ENCODE assay signal across 8 cellular contexts in the genomic region with DNA sequence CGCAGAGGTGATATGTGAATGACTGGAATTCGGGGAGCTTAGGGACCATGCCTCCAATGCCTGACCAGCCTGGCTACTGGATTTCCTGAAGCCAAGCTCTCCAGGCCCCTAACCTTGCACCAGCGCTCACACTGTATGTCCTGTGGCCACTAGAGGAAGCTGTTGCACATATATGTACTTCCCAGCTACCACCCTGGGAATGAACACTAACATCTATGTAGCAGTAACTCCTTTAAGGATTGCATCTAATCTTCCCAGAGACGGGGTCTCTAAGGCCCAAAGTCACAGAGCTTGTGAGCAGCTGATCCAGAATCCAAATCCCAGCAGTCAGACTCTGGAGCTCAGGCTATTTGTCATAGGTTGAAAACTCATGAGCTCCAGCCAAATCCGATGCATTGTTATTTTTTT. TPM values are rescaled to one million over a fixed set of nuclear protein-coding genes. Genes with fewer than 3 reads are reported as not detected.
DNase-seq lines count a peak whose midpoint lies in the region; ATAC-seq lines count a peak whose summit lies in the region.

No MANE protein-coding gene starts in this region.

- ATAC-seq in left ventricle myocardium superior (peak; percentile 51), HG03175 (IDR thresholded peaks at IDR 0.05; ENCODE audit: unreplicated experiment) (no peak)

- intact Hi-C loops in left ventricle myocardium superior (cut with micrococcal nuclease) = no loop called here
- intact Hi-C loops in activated T-helper 1 cell treated with anti-CD3 and anti-CD28 coated beads, Interleukin-12 subunit alpha, Interleukin-12 subunit beta, Interleukin-2, Interleukin-4 antibody, amounts not matched to agents 30 ng/mL and 10 ng/mL and 1 ng/mL, durations not matched to agents 14 hours and 24 hours and 36 hours (cut with micrococcal nuclease) = no loop called here

- no peaks in the 10 kb centered on the region for H3K36me3 Mint-ChIP-seq in activated T-helper 1 cell treated with anti-CD3 and anti-CD28 coated beads, Interleukin-12 subunit alpha, Interleukin-12 subunit beta, Interleukin-2, Interleukin-4 antibody, amounts not matched to agents 30 ng/mL and 10 ng/mL and 1 ng/mL, durations not matched to agents 14 hours and 24 hours and 36 hours (ENCODE audit: low read depth)

- peak; percentile 19 for DNase-seq in stimulated activated CD4-positive, alpha-beta T cell treated with anti-CD3 and anti-CD28 coated beads, Interleukin-15, amount 100 ng/mL, for 24 hours
- no peak for DNase-seq in stimulated activated CD4-positive, alpha-beta T cell treated with anti-CD3 and anti-CD28 coated beads, Interleukin-12 subunit alpha, Interleukin-12 subunit beta, amount 100 ng/mL, for 4 hours
- DNase-seq in NCI-H2029 (lab: John Stamatoyannopoulos, UW) = peak; percentile 38
- peak; percentile 51 for DNase-seq in UCSD-AML1 (lab: John Stamatoyannopoulos, UW; ENCODE audit: unreplicated experiment)
- DNase-seq in left ventricle myocardium superior = no peak
- peak; percentile 1 for DNase-seq in smooth muscle cell of the brain vasculature (ENCODE audit: low read depth, low spot score)
- no peak for DNase-seq in activated T-helper 1 cell treated with anti-CD3 and anti-CD28 coated beads, Interleukin-12 subunit alpha, Interleukin-12 subunit beta, Interleukin-2, Interleukin-4 antibody, amounts not matched to agents 30 ng/mL and 10 ng/mL and 1 ng/mL, durations not matched to agents 14 hours and 24 hours and 36 hours (ENCODE audit: low spot score)

- H3K27ac Mint-ChIP-seq in activated T-helper 1 cell treated with anti-CD3 and anti-CD28 coated beads, Interleukin-12 subunit alpha, Interleukin-12 subunit beta, Interleukin-2, Interleukin-4 antibody, amounts not matched to agents 30 ng/mL and 10 ng/mL and 1 ng/mL, durations not matched to agents 14 hours and 24 hours and 36 hours = no peak overlapping the region

- H3K9me3 Mint-ChIP-seq in activated T-helper 1 cell treated with anti-CD3 and anti-CD28 coated beads, Interleukin-12 subunit alpha, Interleukin-12 subunit beta, Interleukin-2, Interleukin-4 antibody, amounts not matched to agents 30 ng/mL and 10 ng/mL and 1 ng/mL, durations not matched to agents 14 hours and 24 hours and 36 hours = no peaks in the 10 kb centered on the region

- no peak overlapping the region for H3K4me3 Mint-ChIP-seq in activated T-helper 1 cell treated with anti-CD3 and anti-CD28 coated beads, Interleukin-12 subunit alpha, Interleukin-12 subunit beta, Interleukin-2, Interleukin-4 antibody, amounts not matched to agents 30 ng/mL and 10 ng/mL and 1 ng/mL, durations not matched to agents 14 hours and 24 hours and 36 hours

- H3K4me1 Mint-ChIP-seq in activated T-helper 1 cell treated with anti-CD3 and anti-CD28 coated beads, Interleukin-12 subunit alpha, Interleukin-12 subunit beta, Interleukin-2, Interleukin-4 antibody, amounts not matched to agents 30 ng/mL and 10 ng/mL and 1 ng/mL, durations not matched to agents 14 hours and 24 hours and 36 hours (ENCODE audit: low read depth) = peaks cover 5% of the 10 kb centered on the region

- peaks cover 6% of the 10 kb centered on the region for H3K27me3 Mint-ChIP-seq in activated T-helper 1 cell treated with anti-CD3 and anti-CD28 coated beads, Interleukin-12 subunit alpha, Interleukin-12 subunit beta, Interleukin-2, Interleukin-4 antibody, amounts not matched to agents 30 ng/mL and 10 ng/mL and 1 ng/mL, durations not matched to agents 14 hours and 24 hours and 36 hours (ENCODE audit: insufficient read depth)

RNA-seq across cellular contexts. Expression of gene BPIFB1, which starts 20.4 kb away (rescaled TPM):
- not detected for total RNA-seq in left ventricle myocardium superior
- total RNA-seq in activated T-helper 1 cell treated with anti-CD3 and anti-CD28 coated beads, Interleukin-12 subunit alpha, Interleukin-12 subunit beta, Interleukin-2, Interleukin-4 antibody, amounts not matched to agents 30 ng/mL and 10 ng/mL and 1 ng/mL, durations not matched to agents 14 hours and 24 hours and 36 hours = not detected in 2 replicates

RNA-seq across cellular contexts. Expression of gene BPIFA1, which starts 26.9 kb away (rescaled TPM):
- total RNA-seq in left ventricle myocardium superior = not detected
- not detected in 2 replicates for total RNA-seq in activated T-helper 1 cell treated with anti-CD3 and anti-CD28 coated beads, Interleukin-12 subunit alpha, Interleukin-12 subunit beta, Interleukin-2, Interleukin-4 antibody, amounts not matched to agents 30 ng/mL and 10 ng/mL and 1 ng/mL, durations not matched to agents 14 hours and 24 hours and 36 hours

RNA-seq across cellular contexts. Expression of gene BPIFA3, which starts 45.5 kb away (rescaled TPM):
- total RNA-seq in left ventricle myocardium superior = not detected
- not detected in 2 replicates for total RNA-seq in activated T-helper 1 cell treated with anti-CD3 and anti-CD28 coated beads, Interleukin-12 subunit alpha, Interleukin-12 subunit beta, Interleukin-2, Interleukin-4 antibody, amounts not matched to agents 30 ng/mL and 10 ng/mL and 1 ng/mL, durations not matched to agents 14 hours and 24 hours and 36 hours

Comparison
In these comparisons a context has a peak if more than half of its experiments do, and no peak if none do; other contexts are left out.
1. DNase-seq: peak in stimulated activated CD4-positive, alpha-beta T cell treated with anti-CD3 and anti-CD28 coated beads, Interleukin-15, amount 100 ng/mL, for 24 hours (single experiment), NCI-H2029 (single experiment), UCSD-AML1 (single experiment) and smooth muscle cell of the brain vasculature (single experiment); none in stimulated activated CD4-positive, alpha-beta T cell treated with anti-CD3 and anti-CD28 coated beads, Interleukin-12 subunit alpha, Interleukin-12 subunit beta, amount 100 ng/mL, for 4 hours (single experiment), left ventricle myocardium superior (single experiment) and activated T-helper 1 cell treated with anti-CD3 and anti-CD28 coated beads, Interleukin-12 subunit alpha, Interleukin-12 subunit beta, Interleukin-2, Interleukin-4 antibody, amounts not matched to agents 30 ng/mL and 10 ng/mL and 1 ng/mL, durations not matched to agents 14 hours and 24 hours and 36 hours (single experiment).